Comparison of ENCODE assay signal across 28 cellular contexts in the genomic region with DNA sequence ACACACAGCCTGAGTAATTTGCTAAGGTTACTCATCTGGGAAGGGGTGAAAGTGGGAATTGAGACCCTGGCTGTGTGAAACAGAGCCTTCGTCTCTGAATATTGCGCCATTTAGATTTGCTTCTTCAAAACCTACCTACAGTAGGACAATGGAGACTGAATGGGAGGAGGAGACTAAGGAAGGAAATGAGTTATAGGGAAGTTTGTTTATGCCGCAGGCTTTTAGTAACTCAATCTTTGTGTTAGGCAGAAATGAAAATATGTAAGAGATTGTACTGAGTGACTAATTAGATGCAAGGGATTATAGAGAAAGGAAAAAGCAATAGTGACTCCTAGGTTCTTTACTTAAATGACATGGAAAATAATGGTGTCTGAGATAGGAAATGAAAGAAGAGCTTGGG.
"Had no signal": no experiment of that assay in that cellular context is flagged by ENCODE, and none has a peak within 500 bp of the region (broad histone marks: within the 10 kb centered on the region; RNA-seq: fewer than 3 reads in every experiment).

No MANE protein-coding gene starts in this region.

- H3K9me3 ChIP-seq: colonic mucosa, pancreas, prostate gland, thyroid gland, upper lobe of right lung had no signal

- H3K4me3 ChIP-seq: colonic mucosa, pancreas, prostate gland, smooth muscle cell, thyroid gland, upper lobe of right lung had no signal

- H3K4me1 ChIP-seq: colonic mucosa, pancreas, prostate gland, thyroid gland, upper lobe of right lung had no signal

- H3K27ac ChIP-seq: colonic mucosa, pancreas, prostate gland, thyroid gland, upper lobe of right lung had no signal

- ATAC-seq: activated CD8-positive, alpha-beta memory T cell treated with anti-CD3 and anti-CD28 coated beads, Interleukin-2, amount 10 ng/mL, durations not matched to agents 7 days and 5 days; activated CD8-positive, alpha-beta T cell treated with anti-CD3 and anti-CD28 coated beads, Interleukin-2, amount 10 ng/mL, durations not matched to agents 7 days and 5 days; activated naive CD4-positive, alpha-beta T cell treated with anti-CD3 and anti-CD28 coated beads, Interleukin-2, amount 50 U/mL, for 72 hours; left colon; pancreas; stimulated activated memory B cell treated with anti-CD40 and anti-IgM and Interleukin-4, amounts not matched to agents 10 μg/mL and 1 μg/mL and 100 μg/mL, for 72 hours; stimulated activated naive CD8-positive, alpha-beta T cell treated with anti-CD3 and anti-CD28 coated beads, Interleukin-15, amount 100 ng/mL, for 72 hours; T-helper 17 cell; upper lobe of right lung; WTC11 had no signal

- DNase-seq: activated CD8-positive, alpha-beta memory T cell treated with anti-CD3 and anti-CD28 coated beads, Interleukin-2, amount 10 ng/mL, durations not matched to agents 7 days and 5 days; activated CD8-positive, alpha-beta T cell treated with anti-CD3 and anti-CD28 coated beads, Interleukin-2, amount 10 ng/mL, durations not matched to agents 7 days and 5 days; activated T-cell treated with anti-CD3 and anti-CD28 coated beads, Interleukin-2, amount 50 U/mL, for 48 hours; cerebellar nuclear complex; colonic mucosa; effector CD8-positive, alpha-beta T cell; head of caudate nucleus; hippocampal formation; immature natural killer cell; kidney; left colon; naive B cell; nucleus accumbens; pancreas; retina; stimulated activated CD4-positive, alpha-beta T cell treated with anti-CD3 and anti-CD28 coated beads, Interleukin-1b, Interleukin-23, amount 100 ng/mL, for 48 hours; stimulated activated CD4-positive, alpha-beta T cell treated with anti-CD3 and anti-CD28 coated beads, Interleukin-4, amount 100 ng/mL, for 4 hours; stimulated activated CD8-positive, alpha-beta memory T cell treated with anti-CD3 and anti-CD28 coated beads, Interleukin-4, amount 100 ng/mL, for 48 hours; stimulated activated naive CD8-positive, alpha-beta T cell treated with anti-CD3 and anti-CD28 coated beads, Interleukin-15, amount 100 ng/mL, for 72 hours; T-helper 17 cell; T1000; thyroid gland; upper lobe of right lung had no signal

- H3K36me3 ChIP-seq: colonic mucosa, pancreas, prostate gland, thyroid gland, upper lobe of right lung had no signal

- H3K4me2 ChIP-seq: smooth muscle cell had no signal

- H3K27me3 ChIP-seq: colonic mucosa, pancreas, thyroid gland, upper lobe of right lung had no signal
